1 cellular context compared by ENCODE assay signal in the genomic region with DNA sequence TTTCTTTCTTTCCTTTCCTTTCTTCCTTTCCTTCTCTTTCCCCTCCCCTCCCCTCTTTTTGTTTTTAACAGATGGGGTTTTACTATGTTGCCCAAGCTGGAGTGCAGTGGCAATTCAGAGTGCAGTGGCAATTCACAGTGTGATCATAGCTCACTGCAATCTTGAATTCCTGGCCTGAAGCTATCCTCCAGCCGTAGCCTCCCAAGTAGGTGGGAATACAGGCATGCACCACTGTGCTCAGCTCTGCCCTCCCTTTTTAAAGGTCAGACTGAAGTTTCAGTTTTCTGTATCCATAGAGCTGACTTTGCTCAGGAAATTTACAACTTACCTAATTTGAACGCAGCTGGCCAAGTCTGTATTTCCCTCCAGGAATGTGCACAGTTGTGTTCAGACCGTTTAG.
A peak's percentile ranks its signal among the peaks of the same experiment; 100 is the strongest.
TF ChIP-seq lines count a peak whose summit lies in the region.

No MANE protein-coding gene starts in this region.

TF ChIP-seq in HEK293, 187 proteins besides CTCF, POLR2A, EP300 and RAD21 (continued from another document):
- no peak for TF ChIP-seq ZNF398 (tag by site-specific recombination; IDR thresholded peaks at IDR 0.05)
- no peak for TF ChIP-seq TSHZ1 (tag by site-specific recombination; IDR thresholded peaks at IDR 0.05; ENCODE audit: borderline replicate concordance)
- no peak for TF ChIP-seq SCRT1 (tag by site-specific recombination; IDR thresholded peaks at IDR 0.05; ENCODE audit: borderline replicate concordance)
- TF ChIP-seq ZNF501 (tag by site-specific recombination; IDR thresholded peaks at IDR 0.05) = no peak
- peak; percentile 38; the same call in 1 of the 2 replicates for TF ChIP-seq OSR2 (tag by site-specific recombination; IDR thresholded peaks at IDR 0.05)
- TF ChIP-seq ZNF366 (tag by site-specific recombination; conservative IDR thresholded peaks at IDR 0.05) = peak; percentile 44
- TF ChIP-seq ZNF18 (tag by site-specific recombination; IDR thresholded peaks at IDR 0.05) = peak; percentile 99
- peak; percentile 37; the same call in 1 of the 2 replicates for TF ChIP-seq PRDM1 (tag by site-specific recombination; IDR thresholded peaks at IDR 0.05)
- TF ChIP-seq ZNF214 (tag by site-specific recombination; IDR thresholded peaks at IDR 0.05; ENCODE audit: borderline replicate concordance) = no peak
- TF ChIP-seq ZSCAN23 (tag by site-specific recombination; IDR thresholded peaks at IDR 0.05) = no peak
- TF ChIP-seq, protein P1, sequence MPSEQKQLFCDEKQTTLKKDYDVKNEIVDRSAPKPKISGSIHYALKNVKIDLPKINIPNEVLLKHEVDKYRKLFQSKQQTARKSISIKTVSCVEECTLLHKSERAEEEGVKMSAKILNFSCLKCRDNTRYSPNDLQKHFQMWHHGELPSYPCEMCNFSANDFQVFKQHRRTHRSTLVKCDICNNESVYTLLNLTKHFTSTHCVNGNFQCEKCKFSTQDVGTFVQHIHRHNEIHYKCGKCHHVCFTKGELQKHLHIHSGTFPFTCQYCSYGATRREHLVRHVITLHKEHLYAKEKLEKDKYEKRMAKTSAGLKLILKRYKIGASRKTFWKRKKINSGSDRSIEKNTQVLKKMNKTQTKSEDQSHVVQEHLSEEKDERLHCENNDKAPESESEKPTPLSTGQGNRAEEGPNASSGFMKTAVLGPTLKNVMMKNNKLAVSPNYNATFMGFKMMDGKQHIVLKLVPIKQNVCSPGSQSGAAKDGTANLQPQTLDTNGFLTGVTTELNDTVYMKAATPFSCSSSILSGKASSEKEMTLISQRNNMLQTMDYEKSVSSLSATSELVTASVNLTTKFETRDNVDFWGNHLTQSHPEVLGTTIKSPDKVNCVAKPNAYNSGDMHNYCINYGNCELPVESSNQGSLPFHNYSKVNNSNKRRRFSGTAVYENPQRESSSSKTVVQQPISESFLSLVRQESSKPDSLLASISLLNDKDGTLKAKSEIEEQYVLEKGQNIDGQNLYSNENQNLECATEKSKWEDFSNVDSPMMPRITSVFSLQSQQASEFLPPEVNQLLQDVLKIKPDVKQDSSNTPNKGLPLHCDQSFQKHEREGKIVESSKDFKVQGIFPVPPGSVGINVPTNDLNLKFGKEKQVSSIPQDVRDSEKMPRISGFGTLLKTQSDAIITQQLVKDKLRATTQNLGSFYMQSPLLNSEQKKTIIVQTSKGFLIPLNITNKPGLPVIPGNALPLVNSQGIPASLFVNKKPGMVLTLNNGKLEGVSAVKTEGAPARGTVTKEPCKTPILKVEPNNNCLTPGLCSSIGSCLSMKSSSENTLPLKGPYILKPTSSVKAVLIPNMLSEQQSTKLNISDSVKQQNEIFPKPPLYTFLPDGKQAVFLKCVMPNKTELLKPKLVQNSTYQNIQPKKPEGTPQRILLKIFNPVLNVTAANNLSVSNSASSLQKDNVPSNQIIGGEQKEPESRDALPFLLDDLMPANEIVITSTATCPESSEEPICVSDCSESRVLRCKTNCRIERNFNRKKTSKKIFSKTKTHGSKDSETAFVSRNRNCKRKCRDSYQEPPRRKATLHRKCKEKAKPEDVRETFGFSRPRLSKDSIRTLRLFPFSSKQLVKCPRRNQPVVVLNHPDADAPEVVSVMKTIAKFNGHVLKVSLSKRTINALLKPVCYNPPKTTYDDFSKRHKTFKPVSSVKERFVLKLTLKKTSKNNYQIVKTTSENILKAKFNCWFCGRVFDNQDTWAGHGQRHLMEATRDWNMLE (tag by site-specific recombination; conservative IDR thresholded peaks at IDR 0.05; ENCODE audit: low read depth) = no peak
- TF ChIP-seq, protein P2, sequence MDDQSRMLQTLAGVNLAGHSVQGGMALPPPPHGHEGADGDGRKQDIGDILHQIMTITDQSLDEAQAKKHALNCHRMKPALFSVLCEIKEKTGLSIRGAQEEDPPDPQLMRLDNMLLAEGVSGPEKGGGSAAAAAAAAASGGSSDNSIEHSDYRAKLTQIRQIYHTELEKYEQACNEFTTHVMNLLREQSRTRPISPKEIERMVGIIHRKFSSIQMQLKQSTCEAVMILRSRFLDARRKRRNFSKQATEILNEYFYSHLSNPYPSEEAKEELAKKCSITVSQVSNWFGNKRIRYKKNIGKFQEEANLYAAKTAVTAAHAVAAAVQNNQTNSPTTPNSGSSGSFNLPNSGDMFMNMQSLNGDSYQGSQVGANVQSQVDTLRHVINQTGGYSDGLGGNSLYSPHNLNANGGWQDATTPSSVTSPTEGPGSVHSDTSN (CRISPR knock-in tag; IDR thresholded peaks at IDR 0.05) = no peak
- no peak for TF ChIP-seq REPIN1 (tag by site-specific recombination; IDR thresholded peaks at IDR 0.05; ENCODE audit: low read depth)
